8 cellular contexts compared by ENCODE assay signal in genomic region chr9:131530546-131530929, GRCh38. TPM values are rescaled to one million over a fixed set of nuclear protein-coding genes. Genes with fewer than 3 reads are reported as not detected.
DNase-seq lines count a peak whose midpoint lies in the region; ATAC-seq and TF ChIP-seq lines count a peak whose summit lies in the region.

No MANE protein-coding gene starts in this region.

- no peaks in the 10 kb centered on the region for H3K9me3 ChIP-seq in stomach smooth muscle (ENCODE audit: control insufficient read depth in 2 of 2, low read length in 2 of 2)

- peak overlapping the region; percentile 87 to 93 (median 90) for H3K4me3 Mint-ChIP-seq in brain

- peaks cover 10% of the 10 kb centered on the region for H3K4me1 Mint-ChIP-seq in brain

- peak overlapping the region; percentile 55 for H3K27ac ChIP-seq in stomach smooth muscle (ENCODE audit: low read length)

- peak; percentile 62 for DNase-seq in Right ventricle myocardium superior
- DNase-seq in Right ventricle myocardium inferior (ENCODE audit: missing footprints) = no peak
- DNase-seq in HFF-Myc (ENCODE audit: extremely low read depth, low read depth) = no peak
- DNase-seq in NCI-H2171 treated with DMSO at 0.1 percent for 48 hours (lab: John Stamatoyannopoulos, UW) = peak; percentile 16
- DNase-seq in left colon = peak in 1 of 2 donors; percentile 55
- no peak for DNase-seq in NCI-H1694 (lab: John Stamatoyannopoulos, UW)

- ATAC-seq in Right ventricle myocardium superior (ENCODE audit: poor library complexity) (peak; percentile 25), Right ventricle myocardium inferior (no peak), left colon (peak; percentile 35)

- peaks cover 19% of the 10 kb centered on the region for H3K4me1 ChIP-seq in stomach smooth muscle (ENCODE audit: control insufficient read depth, insufficient read depth, low read length)

- H3K36me3 ChIP-seq in stomach smooth muscle (ENCODE audit: control insufficient read depth in 2 of 2, insufficient read depth in 2 of 2, low read length in 2 of 2) = peaks cover 24 to 30% of the 10 kb centered on the region in 2 donors

- TF ChIP-seq CTCF in HFF-Myc (IDR thresholded peaks at IDR 0.05; ENCODE audit: low read depth, low read length, missing control alignments) = peak; percentile 11
- no peak for TF ChIP-seq CTCF in brain (conservative IDR thresholded peaks at IDR 0.05)

- H3K9me3 Mint-ChIP-seq in brain = no peaks in the 10 kb centered on the region

- no peaks in the 10 kb centered on the region for H3K27me3 ChIP-seq in stomach smooth muscle (ENCODE audit: control insufficient read depth in 1 of 2, insufficient read depth in 2 of 2, low read length in 2 of 2)

- H3K4me3 ChIP-seq in HFF-Myc (replicated peaks; ENCODE audit: low read depth, low read length) = peak overlapping the region; percentile 63
- peak overlapping the region; percentile 79 to 83 for H3K4me3 ChIP-seq in stomach smooth muscle (ENCODE audit: low read length in 2 of 2)

- H3K27ac Mint-ChIP-seq in brain = peak overlapping the region in 4 of 5 experiments; percentile 67 to 91 (median 83)

- peaks cover 4% of the 10 kb centered on the region for H3K27me3 Mint-ChIP-seq in brain

- H3K36me3 Mint-ChIP-seq in brain = peaks cover 35% of the 10 kb centered on the region

- H3K9ac ChIP-seq in stomach smooth muscle (ENCODE audit: low read length in 2 of 2) = peak overlapping the region; percentile 81 to 82

- intact Hi-C loops in Right ventricle myocardium superior (cut with DNase I) (no loop called here), Right ventricle myocardium inferior (cut with DNase I) (no loop called here), left colon (cut with DNase I, micrococcal nuclease) (no loop called here)

RNA-seq across cellular contexts. Expression of gene UCK1, which starts 0.5 kb away (rescaled TPM):
- 21.7 TPM for total RNA-seq in Right ventricle myocardium superior
- 23.5 TPM for total RNA-seq in Right ventricle myocardium inferior
- 81.1 TPM for polyA plus RNA-seq in brain (ENCODE audit: insufficient read depth, low read depth, low replicate concordance)
- total RNA-seq in left colon = 10 to 100 TPM; 22.6 to 29.5 TPM

RNA-seq across cellular contexts. Expression of gene PRRT1B, which starts 14.8 kb away (rescaled TPM):
- total RNA-seq in Right ventricle myocardium superior = not detected
- total RNA-seq in Right ventricle myocardium inferior = not detected
- polyA plus RNA-seq in brain (ENCODE audit: insufficient read depth, low read depth, low replicate concordance) = 0.34 TPM
- 1 to 10 TPM; 3.5 to 4.1 TPM for total RNA-seq in left colon

RNA-seq across cellular contexts. Expression of gene POMT1, which starts 27.8 kb away (rescaled TPM):
- total RNA-seq in Right ventricle myocardium superior (21.8 TPM), Right ventricle myocardium inferior (21.2 TPM), left colon (10 to 100 TPM; 30.9 to 31.0 TPM)
- polyA plus RNA-seq in brain (ENCODE audit: insufficient read depth, low read depth, low replicate concordance) = 32.7 TPM

Comparison
In these comparisons a context has a peak if more than half of its experiments do, and no peak if none do; other contexts are left out.
1. DNase-seq: peak in Right ventricle myocardium superior (single experiment) and NCI-H2171 treated with DMSO at 0.1 percent for 48 hours (single experiment); none in Right ventricle myocardium inferior (single experiment), HFF-Myc (single experiment) and NCI-H1694 (single experiment).